Comparison of ENCODE assay signal across 29 cellular contexts in the genomic region with DNA sequence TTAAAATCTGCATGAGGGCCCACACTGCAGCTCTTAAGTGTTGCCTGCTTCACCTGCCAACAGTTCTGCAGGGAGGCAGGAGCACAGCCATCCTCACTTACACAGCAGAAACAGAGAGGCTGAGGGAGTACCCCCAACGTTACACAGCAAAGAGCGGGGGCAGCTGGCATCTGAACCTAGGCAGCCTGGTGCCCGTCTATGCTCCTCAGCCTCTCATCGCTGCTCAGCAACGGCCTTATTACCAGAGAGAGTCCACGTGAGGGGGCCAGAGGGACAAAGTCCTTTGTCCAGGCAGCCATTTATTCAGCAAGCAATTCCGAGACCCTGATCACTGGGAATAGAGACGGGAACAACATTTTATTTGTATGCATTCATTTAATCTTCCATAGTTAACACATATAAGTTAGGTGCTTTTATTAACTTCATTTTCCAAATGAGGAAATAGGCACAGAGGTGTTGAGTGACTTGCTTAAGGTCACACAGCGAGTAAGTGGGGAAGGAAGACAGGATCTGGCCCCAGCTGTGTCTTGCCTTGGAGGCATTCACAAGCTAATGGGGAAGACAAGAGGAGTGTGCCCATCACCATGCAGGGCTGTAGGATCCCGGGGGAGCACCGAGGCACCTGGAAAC. TPM values are rescaled to one million over a fixed set of nuclear protein-coding genes. Genes with fewer than 3 reads are reported as not detected.
"Had no signal": no experiment of that assay in that cellular context is flagged by ENCODE, and none has a peak within 500 bp of the region (broad histone marks: within the 10 kb centered on the region; RNA-seq: fewer than 3 reads in every experiment).

No MANE protein-coding gene starts in this region.

- FAIRE-seq: urothelium cell line had no signal

- H3K4me3 Mint-ChIP-seq: naive thymus-derived CD4-positive, alpha-beta T cell; natural killer cell; nephron; neural progenitor cell; stimulated activated effector memory CD8-positive, alpha-beta T cell treated with anti-CD3 and anti-CD28 coated beads, Interleukin-12 subunit alpha, Interleukin-12 subunit beta, amount 100 ng/mL, for 72 hours; stimulated activated naive B cell treated with anti-CD40 and anti-IgM and Interleukin-4, amounts not matched to agents 10 μg/mL and 1 μg/mL and 100 μg/mL, for 72 hours; stimulated activated naive CD8-positive, alpha-beta T cell treated with anti-CD3 and anti-CD28 coated beads, Interleukin-15, Interleukin-2, amounts not matched to agents 100 ng/mL and 50 ng/mL, for 24 hours; type B pancreatic cell had no signal

- H3K4me1 Mint-ChIP-seq: natural killer cell; stimulated activated effector memory CD8-positive, alpha-beta T cell treated with anti-CD3 and anti-CD28 coated beads, Interleukin-12 subunit alpha, Interleukin-12 subunit beta, amount 100 ng/mL, for 72 hours; stimulated activated naive B cell treated with anti-CD40 and anti-IgM and Interleukin-4, amounts not matched to agents 10 μg/mL and 1 μg/mL and 100 μg/mL, for 72 hours had no signal

- H3K9me3 ChIP-seq: neutrophil, ovary, psoas muscle, suprapubic skin, testis, tibial artery, transverse colon, upper lobe of right lung, vagina had no signal

- H3K27ac ChIP-seq: neural progenitor cell, neutrophil, ovary, parathyroid adenoma, psoas muscle, skin epidermis, suprapubic skin, testis, tibial artery, transverse colon, upper lobe of right lung, vagina had no signal

- ATAC-seq: naive thymus-derived CD4-positive, alpha-beta T cell; natural killer cell; psoas muscle; right cardiac atrium; sciatic nerve; stimulated activated naive B cell treated with anti-CD40 and anti-IgM and Interleukin-4, amounts not matched to agents 10 μg/mL and 1 μg/mL and 100 μg/mL, for 72 hours; upper lobe of right lung had no signal

- DNase-seq: naive thymus-derived CD4-positive, alpha-beta T cell; natural killer cell; nucleus accumbens; ovary; psoas muscle; right cardiac atrium; stimulated activated CD4-positive, alpha-beta T cell treated with anti-CD3 and anti-CD28 coated beads, Interleukin-15, amount 100 ng/mL, for 24 hours; stimulated activated CD4-positive, alpha-beta T cell treated with anti-CD3 and anti-CD28 coated beads, Interleukin-2, amount 100 ng/mL, for 24 hours; stimulated activated CD4-positive, alpha-beta T cell treated with anti-CD3 and anti-CD28 coated beads, Interleukin-2, amount 100 ng/mL, for 48 hours; stimulated activated CD4-positive, alpha-beta T cell treated with anti-CD3 and anti-CD28 coated beads, Interleukin-4, amount 100 ng/mL, for 24 hours; stimulated activated naive B cell treated with anti-CD40 and anti-IgM and Interleukin-4, amounts not matched to agents 10 μg/mL and 1 μg/mL and 100 μg/mL, for 72 hours; stimulated activated naive CD4-positive, alpha-beta T cell treated with Interleukin-2 at 50 U/mL for 16 hours; substantia nigra; testis; tibial artery; transverse colon; upper lobe of right lung had no signal

- H3K9ac ChIP-seq: neural progenitor cell, parathyroid adenoma had no signal

- H3K4me3 ChIP-seq: neural progenitor cell, ovary, psoas muscle, skin epidermis, suprapubic skin, testis, tibial artery, transverse colon, upper lobe of right lung, vagina had no signal

- H3K79me2 ChIP-seq: parathyroid adenoma had no signal

- H2AFZ ChIP-seq: neural progenitor cell, parathyroid adenoma had no signal

- H3K27me3 ChIP-seq: neural progenitor cell, ovary, suprapubic skin, testis, tibial artery, upper lobe of right lung, vagina had no signal

- H3K27me3 Mint-ChIP-seq: stimulated activated naive CD8-positive, alpha-beta T cell treated with anti-CD3 and anti-CD28 coated beads, Interleukin-15, Interleukin-2, amounts not matched to agents 100 ng/mL and 50 ng/mL, for 24 hours; type B pancreatic cell had no signal

- H3K9me3 Mint-ChIP-seq: natural killer cell; nephron; neural progenitor cell; stimulated activated effector memory CD8-positive, alpha-beta T cell treated with anti-CD3 and anti-CD28 coated beads, Interleukin-12 subunit alpha, Interleukin-12 subunit beta, amount 100 ng/mL, for 72 hours; stimulated activated naive B cell treated with anti-CD40 and anti-IgM and Interleukin-4, amounts not matched to agents 10 μg/mL and 1 μg/mL and 100 μg/mL, for 72 hours; stimulated activated naive CD8-positive, alpha-beta T cell treated with anti-CD3 and anti-CD28 coated beads, Interleukin-15, Interleukin-2, amounts not matched to agents 100 ng/mL and 50 ng/mL, for 24 hours; type B pancreatic cell had no signal

- H3K4me1 ChIP-seq: parathyroid adenoma, psoas muscle had no signal

- H3K36me3 ChIP-seq: neural progenitor cell, neutrophil, ovary, suprapubic skin, tibial artery, transverse colon, upper lobe of right lung, vagina had no signal

- H3K4me2 ChIP-seq: neural progenitor cell had no signal

- H3K27ac Mint-ChIP-seq: natural killer cell; neural progenitor cell; stimulated activated effector memory CD8-positive, alpha-beta T cell treated with anti-CD3 and anti-CD28 coated beads, Interleukin-12 subunit alpha, Interleukin-12 subunit beta, amount 100 ng/mL, for 72 hours; stimulated activated naive B cell treated with anti-CD40 and anti-IgM and Interleukin-4, amounts not matched to agents 10 μg/mL and 1 μg/mL and 100 μg/mL, for 72 hours; stimulated activated naive CD8-positive, alpha-beta T cell treated with anti-CD3 and anti-CD28 coated beads, Interleukin-15, Interleukin-2, amounts not matched to agents 100 ng/mL and 50 ng/mL, for 24 hours; type B pancreatic cell had no signal

RNA-seq across cellular contexts. Expression of a gene that starts 52.2 kb away (rescaled TPM):
- polyA plus RNA-seq: naive thymus-derived CD4-positive, alpha-beta T cell had no signal
